Comparison of ENCODE assay signal across 8 cellular contexts in the genomic region with DNA sequence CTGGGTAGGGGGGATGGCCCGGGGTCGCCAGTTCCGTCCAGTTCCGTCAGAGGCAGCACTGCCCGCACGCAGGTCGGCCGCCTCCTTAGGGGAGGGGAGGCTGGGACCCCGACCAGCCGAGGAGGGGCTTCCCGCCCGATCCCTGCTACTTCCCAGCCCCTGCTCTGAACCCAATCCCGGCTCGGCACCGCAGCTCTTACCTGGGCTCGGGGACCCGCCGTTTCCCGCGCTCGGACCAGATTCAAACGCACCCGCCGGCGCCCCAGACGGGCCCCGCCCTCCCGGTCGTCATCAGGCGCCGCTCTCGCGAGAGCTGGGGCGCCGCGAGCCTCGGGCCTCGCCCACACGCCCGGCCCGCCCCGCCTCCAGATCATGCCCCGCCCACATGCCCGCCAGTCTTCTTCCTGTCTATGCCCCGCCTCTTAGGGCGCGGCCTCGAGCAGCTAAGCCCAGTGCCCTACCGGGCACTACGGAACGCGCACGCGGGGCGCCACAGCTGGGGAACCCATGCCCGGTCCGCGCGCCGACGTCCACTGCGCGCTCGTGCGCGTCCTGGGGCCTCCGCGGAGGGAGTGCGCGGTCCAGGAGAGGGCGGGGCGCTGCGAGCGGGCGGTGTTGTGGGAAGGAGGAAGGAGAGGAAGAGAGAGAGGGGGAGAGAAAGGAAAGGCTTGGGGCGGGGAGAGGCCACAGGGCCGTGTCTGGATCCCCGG. TPM values are rescaled to one million over a fixed set of nuclear protein-coding genes. Genes with fewer than 3 reads are reported as not detected.
A peak's percentile ranks its signal among the peaks of the same experiment; 100 is the strongest.
DNase-seq lines count a peak whose midpoint lies in the region; ATAC-seq and TF ChIP-seq lines count a peak whose summit lies in the region.

A gene with protein sequence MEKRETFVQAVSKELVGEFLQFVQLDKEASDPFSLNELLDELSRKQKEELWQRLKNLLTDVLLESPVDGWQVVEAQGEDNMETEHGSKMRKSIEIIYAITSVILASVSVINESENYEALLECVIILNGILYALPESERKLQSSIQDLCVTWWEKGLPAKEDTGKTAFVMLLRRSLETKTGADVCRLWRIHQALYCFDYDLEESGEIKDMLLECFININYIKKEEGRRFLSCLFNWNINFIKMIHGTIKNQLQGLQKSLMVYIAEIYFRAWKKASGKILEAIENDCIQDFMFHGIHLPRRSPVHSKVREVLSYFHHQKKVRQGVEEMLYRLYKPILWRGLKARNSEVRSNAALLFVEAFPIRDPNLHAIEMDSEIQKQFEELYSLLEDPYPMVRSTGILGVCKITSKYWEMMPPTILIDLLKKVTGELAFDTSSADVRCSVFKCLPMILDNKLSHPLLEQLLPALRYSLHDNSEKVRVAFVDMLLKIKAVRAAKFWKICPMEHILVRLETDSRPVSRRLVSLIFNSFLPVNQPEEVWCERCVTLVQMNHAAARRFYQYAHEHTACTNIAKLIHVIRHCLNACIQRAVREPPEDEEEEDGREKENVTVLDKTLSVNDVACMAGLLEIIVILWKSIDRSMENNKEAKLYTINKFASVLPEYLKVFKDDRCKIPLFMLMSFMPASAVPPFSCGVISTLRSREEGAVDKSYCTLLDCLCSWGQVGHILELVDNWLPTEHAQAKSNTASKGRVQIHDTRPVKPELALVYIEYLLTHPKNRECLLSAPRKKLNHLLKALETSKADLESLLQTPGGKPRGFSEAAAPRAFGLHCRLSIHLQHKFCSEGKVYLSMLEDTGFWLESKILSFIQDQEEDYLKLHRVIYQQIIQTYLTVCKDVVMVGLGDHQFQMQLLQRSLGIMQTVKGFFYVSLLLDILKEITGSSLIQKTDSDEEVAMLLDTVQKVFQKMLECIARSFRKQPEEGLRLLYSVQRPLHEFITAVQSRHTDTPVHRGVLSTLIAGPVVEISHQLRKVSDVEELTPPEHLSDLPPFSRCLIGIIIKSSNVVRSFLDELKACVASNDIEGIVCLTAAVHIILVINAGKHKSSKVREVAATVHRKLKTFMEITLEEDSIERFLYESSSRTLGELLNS (minus strand): TSS at position 281 of the 710 bp plus-strand sequence. CDS start 2,905 bp downstream, outside the sequence.

- no peaks in the 10 kb centered on the region for H3K9me2 ChIP-seq in SU-DHL-6 (replicated peaks; ENCODE audit: insufficient read depth, low read length)

- H3K9me3 ChIP-seq in SU-DHL-6 (ENCODE audit: insufficient read depth, low read length): peaks cover 11% of the 10 kb centered on the region; the same call in 1 of the 2 replicates
- H3K9me3 ChIP-seq in parathyroid adenoma (ENCODE audit: control insufficient read depth, low read length): no peaks in the 10 kb centered on the region
- peaks cover 0 to 11% (median 0%) of the 10 kb centered on the region in 4 donors for H3K9me3 ChIP-seq in tibial nerve

- peaks cover 49% of the 10 kb centered on the region for H3K79me2 ChIP-seq in SU-DHL-6 (ENCODE audit: insufficient read depth, low read length)
- peaks cover 2% of the 10 kb centered on the region for H3K79me2 ChIP-seq in parathyroid adenoma

- H4K20me1 ChIP-seq in SU-DHL-6 (ENCODE audit: low read depth, low read length): peaks cover 14% of the 10 kb centered on the region; the same call in 1 of the 2 replicates

- H3K4me2 ChIP-seq in SU-DHL-6 (ENCODE audit: low read depth, low read length, poor library complexity, severe bottlenecking) (peak within 1 kb of the TSS; percentile 83), parathyroid adenoma (ENCODE audit: low read length) (peak within 1 kb of the TSS; percentile 98)

- TF ChIP-seq EP300 in tibial nerve (IDR thresholded peaks at IDR 0.05): peak; percentile 26 to 99

- 0 to 1% methylated on average over 26 to 60 of the region's 78 CpGs for WGBS in tibial nerve, 2 donors

- peaks cover 7% of the 10 kb centered on the region for H3K4me1 ChIP-seq in parathyroid adenoma
- H3K4me1 ChIP-seq in tibial nerve: peaks cover 0 to 28% (median 9%) of the 10 kb centered on the region in 4 donors

- peaks cover 25% of the 10 kb centered on the region for H3K36me3 ChIP-seq in SU-DHL-6 (ENCODE audit: low read length)
- H3K36me3 ChIP-seq in parathyroid adenoma (ENCODE audit: control insufficient read depth, insufficient read depth, low read length): no peaks in the 10 kb centered on the region
- H3K36me3 ChIP-seq in tibial nerve: peaks cover 0 to 6% (median 0%) of the 10 kb centered on the region in 3 donors

- H3K27ac ChIP-seq in SU-DHL-6 (ENCODE audit: low read depth, low read length) (peak within 1 kb of the TSS; percentile 64), parathyroid adenoma (peak within 1 kb of the TSS; percentile 65), tibial nerve (peak within 1 kb of the TSS; percentile 68 to 96 (median 80))

- H3F3A ChIP-seq in SU-DHL-6 (ENCODE audit: insufficient read depth): 0 out of 2 replicates have a peak, but pooled peaks cover 6% of the 10 kb centered on the region

- peak; percentile 97 for ATAC-seq in HG02678 (IDR thresholded peaks at IDR 0.05; ENCODE audit: unreplicated experiment)
- ATAC-seq in Right ventricle myocardium superior (ENCODE audit: poor library complexity): peak; percentile 99

- TF ChIP-seq POLR2A in tibial nerve (IDR thresholded peaks at IDR 0.05): peak; percentile 95

- DNase-seq in GM12865 (ENCODE audit: low read depth) (peak; percentile 99), NCI-H128 (lab: John Stamatoyannopoulos, UW; ENCODE audit: unreplicated experiment) (peak; percentile 95), Right ventricle myocardium superior (peak; percentile 99), tibial nerve (ENCODE audit: low spot score in 2 of 2) (peak; percentile 95 to 97)
- DNase-seq in activated naive CD8-positive, alpha-beta T cell treated with anti-CD3 and anti-CD28 coated beads, Interleukin-2, amount 50 U/mL, for 16 hours (ENCODE audit: low read depth, low spot score): peak; percentile 91

- intact Hi-C loops in Right ventricle myocardium superior (cut with DNase I): no loop called here

- peak within 1 kb of the TSS; percentile 99 for H3K9ac ChIP-seq in SU-DHL-6 (ENCODE audit: low read length)
- H3K9ac ChIP-seq in parathyroid adenoma: peak within 1 kb of the TSS; percentile 21

- H3K27me3 ChIP-seq in SU-DHL-6 (ENCODE audit: low read length) (no peaks in the 10 kb centered on the region), parathyroid adenoma (ENCODE audit: control insufficient read depth, insufficient read depth, low read length) (no peaks in the 10 kb centered on the region), tibial nerve (no peaks in the 10 kb centered on the region)

- H3K4me3 ChIP-seq in GM12865 (ENCODE audit: low read depth, low read length) (peak within 1 kb of the TSS; percentile 98), SU-DHL-6 (ENCODE audit: insufficient read depth, low read length, poor library complexity, severe bottlenecking) (peak within 1 kb of the TSS; percentile 79), parathyroid adenoma (ENCODE audit: low read depth, low read length) (peak within 1 kb of the TSS; percentile 77), tibial nerve (peak within 1 kb of the TSS; percentile 57 to 97 (median 88))

- TF ChIP-seq CTCF in GM12865 (IDR thresholded peaks at IDR 0.05; ENCODE audit: insufficient read depth, low read depth, low read length, missing control alignments) (no peak), SU-DHL-6 (IDR thresholded peaks at IDR 0.05; ENCODE audit: insufficient read depth, low read length, poor library complexity, severe bottlenecking) (no peak), parathyroid adenoma (IDR thresholded peaks at IDR 0.05) (peak; percentile 28), tibial nerve (IDR thresholded peaks at IDR 0.05) (peak; percentile 19 to 81 (median 46))

- H2AFZ ChIP-seq in SU-DHL-6 (ENCODE audit: low read depth, low read length, severe bottlenecking) (peak within 1 kb of the TSS; percentile 77), parathyroid adenoma (peak within 1 kb of the TSS; percentile 96)

RNA-seq across cellular contexts. Expression of the gene that starts here (rescaled TPM):
- total RNA-seq in Right ventricle myocardium superior: 5.6 TPM
- total RNA-seq in tibial nerve: 10 to 100 TPM in 2 of 4 donors, 1 to 10 TPM in 2; 6.5 to 17.9 (median 11.0) TPM

Comparison
In these comparisons a context has a peak if more than half of its experiments do, and no peak if none do; other contexts are left out.
1. Peak in every context shown above with its lines: DNase-seq, ATAC-seq, H3K4me3 ChIP-seq and H3K27ac ChIP-seq.
2. CTCF ChIP-seq: peak in parathyroid adenoma (single experiment) and tibial nerve (5 of 5); none in GM12865 (single experiment) and SU-DHL-6 (single experiment).